ENCODE assay signal across 1 cellular context in genomic region chr4:118281611-118282442, GRCh38.
TF ChIP-seq lines count a peak whose summit lies in the region.

No MANE protein-coding gene starts in this region.

TF ChIP-seq in HepG2, 621 proteins besides CTCF, POLR2A, EP300 and RAD21 (continued from another document):
- TF ChIP-seq ARID2 (CRISPR knock-in tag; IDR thresholded peaks at IDR 0.05; ENCODE audit: borderline replicate concordance) (0 out of 2 replicates have a peak, but pooled peaks have one; percentile 49), SNRNP70 (IDR thresholded peaks at IDR 0.05; ENCODE audit: low read depth, low read length) (no peak), TARDBP (CRISPR knock-in tag; IDR thresholded peaks at IDR 0.05) (0 out of 2 replicates have a peak, but pooled peaks have one; percentile 30), ZNF569 (CRISPR knock-in tag; IDR thresholded peaks at IDR 0.05; ENCODE audit: borderline replicate concordance) (no peak), FOXP1 (IDR thresholded peaks at IDR 0.05) (no peak), FOXP1 (CRISPR knock-in tag; IDR thresholded peaks at IDR 0.05) (no peak), E2F5 (CRISPR knock-in tag; conservative IDR thresholded peaks at IDR 0.05) (no peak), SMYD3 (CRISPR knock-in tag; IDR thresholded peaks at IDR 0.05) (0 out of 2 replicates have a peak, but pooled peaks have one; percentile 40), RBFOX2 (IDR thresholded peaks at IDR 0.05; ENCODE audit: low read depth, low read length) (peak; percentile 79), GMEB2 (CRISPR knock-in tag; IDR thresholded peaks at IDR 0.05; ENCODE audit: low read depth) (no peak), RNF2 (conservative IDR thresholded peaks at IDR 0.05; ENCODE audit: low read depth) (no peak), ZBTB49 (CRISPR knock-in tag; IDR thresholded peaks at IDR 0.05; ENCODE audit: borderline replicate concordance) (no peak), ZNF225 (CRISPR knock-in tag; IDR thresholded peaks at IDR 0.05) (no peak), ATF6 (CRISPR knock-in tag; conservative IDR thresholded peaks at IDR 0.05) (no peak), SMAD1 (CRISPR knock-in tag; IDR thresholded peaks at IDR 0.05; ENCODE audit: borderline replicate concordance, low read depth) (no peak), SIN3B (IDR thresholded peaks at IDR 0.05; ENCODE audit: low read length) (no peak), NFIC (IDR thresholded peaks at IDR 0.05; ENCODE audit: low read length) (no peak), CHCHD3 (CRISPR knock-in tag; IDR thresholded peaks at IDR 0.05) (no peak), TCF7 (IDR thresholded peaks at IDR 0.05; ENCODE audit: low read depth) (peak; percentile 16; the same call in 1 of the 2 replicates), THRA (CRISPR knock-in tag; IDR thresholded peaks at IDR 0.05; ENCODE audit: borderline replicate concordance) (no peak), ZBTB3 (CRISPR knock-in tag; IDR thresholded peaks at IDR 0.05; ENCODE audit: borderline replicate concordance, low read depth) (no peak), SALL2 (CRISPR knock-in tag; IDR thresholded peaks at IDR 0.05) (0 out of 2 replicates have a peak, but pooled peaks have one; percentile 24), DNMT1 (CRISPR knock-in tag; IDR thresholded peaks at IDR 0.05) (no peak), KLF13 (CRISPR knock-in tag; IDR thresholded peaks at IDR 0.05) (no peak)
